ENCODE assay signal across 20 cellular contexts in genomic region chr1:225885336-225885735, GRCh38. TPM values are rescaled to one million over a fixed set of nuclear protein-coding genes. Genes with fewer than 3 reads are reported as not detected.
DNase-seq lines count a peak whose midpoint lies in the region; ATAC-seq and TF ChIP-seq lines count a peak whose summit lies in the region.
"Had no signal": no experiment of that assay in that cellular context is flagged by ENCODE, and none has a peak within 500 bp of the region (broad histone marks: within the 10 kb centered on the region; RNA-seq: fewer than 3 reads in every experiment).

No MANE protein-coding gene starts in this region.

- peaks cover 25% of the 10 kb centered on the region for H3K4me1 Mint-ChIP-seq in CD4-positive, alpha-beta T cell (ENCODE audit: low read depth)
- H3K4me1 Mint-ChIP-seq in nephron = peaks cover 35% of the 10 kb centered on the region

- H3K27me3 ChIP-seq in CD4-positive, alpha-beta T cell (ENCODE audit: control insufficient read depth, insufficient read depth, low read length) = no peaks in the 10 kb centered on the region
- H3K27me3 ChIP-seq: MG63, Peyer's patch had no signal

- H3K27ac ChIP-seq in CD4-positive, alpha-beta T cell (ENCODE audit: low read depth, low read length) = no peak overlapping the region
- H3K27ac ChIP-seq: A549, Peyer's patch had no signal

- H3K4me3 Mint-ChIP-seq in CD4-positive, alpha-beta T cell = peak overlapping the region; percentile 34
- peak overlapping the region in 2 of 3 experiments; percentile 23 to 34 for H3K4me3 Mint-ChIP-seq in nephron

- H3K27me3 Mint-ChIP-seq in CD4-positive, alpha-beta T cell = no peaks in the 10 kb centered on the region
- no peaks in the 10 kb centered on the region for H3K27me3 Mint-ChIP-seq in nephron (ENCODE audit: low read depth)

- no peak for TF ChIP-seq POLR2A in NB4 (IDR thresholded peaks at IDR 0.05; ENCODE audit: extremely low read depth, insufficient read length)
- TF ChIP-seq POLR2A in erythroblast (IDR thresholded peaks at IDR 0.05; ENCODE audit: low read length) = no peak

- no peak for TF ChIP-seq CTCF in CD4-positive, alpha-beta T cell (IDR thresholded peaks at IDR 0.05)
- TF ChIP-seq CTCF in NB4 (IDR thresholded peaks at IDR 0.05; ENCODE audit: low read depth, low read length) (no peak), nephron (IDR thresholded peaks at IDR 0.05; ENCODE audit: unreplicated experiment in 3 of 3) (no peak)

- DNase-seq in CD4-positive, alpha-beta T cell = no peak
- DNase-seq in NB4 (ENCODE audit: low read depth) (peak; percentile 12), SKM-1 (lab: John Stamatoyannopoulos, UW; ENCODE audit: unreplicated experiment) (peak; percentile 92), erythroblast (lab: John Stamatoyannopoulos, UW) (no peak), DMS153 treated with DMSO at 0.1 percent for 48 hours (lab: John Stamatoyannopoulos, UW; ENCODE audit: unreplicated experiment) (no peak)
- DNase-seq in activated CD4-positive, CD25-positive, alpha-beta regulatory T cell (lab: John Stamatoyannopoulos, UW) = no peak
- DNase-seq: DMS79, Kasumi-1, MG63, NCI-H187, NCI-H226, NCI-H524, NCI-H82, Peyer's patch, SK-N-SH, T-helper 1 cell had no signal

- H3K9me3 ChIP-seq in CD4-positive, alpha-beta T cell (ENCODE audit: control insufficient read depth, low read length) = no peaks in the 10 kb centered on the region
- H3K9me3 ChIP-seq: A549, HAP-1, MG63, Peyer's patch, SK-N-SH had no signal

- CTCF ChIA-PET in CD4-positive, alpha-beta T cell (lab: Charles Lee) = no interaction called here

- no peaks in the 10 kb centered on the region for H3K9me3 Mint-ChIP-seq in CD4-positive, alpha-beta T cell
- H3K9me3 Mint-ChIP-seq in nephron = no peaks in the 10 kb centered on the region

- H3K4me3 ChIP-seq in NB4 (ENCODE audit: low read depth, low read length) = no peak overlapping the region
- H3K4me3 ChIP-seq: A549, HAP-1, MG63, Peyer's patch had no signal

- POLR2A ChIA-PET in CD4-positive, alpha-beta T cell (lab: Charles Lee) = interaction anchor here (6.6 to 13.0 kb wide), 2 partner anchors 11 to 108 kb away, joined by 98 to 427 read pairs; partner anchors contain the start of gene SRP9

- no peak overlapping the region for H3K27ac Mint-ChIP-seq in CD4-positive, alpha-beta T cell
- no peak overlapping the region for H3K27ac Mint-ChIP-seq in nephron

- peaks cover 20% of the 10 kb centered on the region for H3K36me3 Mint-ChIP-seq in CD4-positive, alpha-beta T cell (ENCODE audit: low read depth)
- H3K36me3 Mint-ChIP-seq in nephron (ENCODE audit: low read depth) = no peaks in the 10 kb centered on the region

- no peak for ATAC-seq in CD4-positive, alpha-beta T cell (ENCODE audit: poor library complexity)
- ATAC-seq: A549, Right ventricle myocardium inferior had no signal

- intact Hi-C loops in CD4-positive, alpha-beta T cell (cut with DNase I, micrococcal nuclease) = loop anchor here in 1 of 2 experiments (10.0 kb wide), 1 partner anchor 179 kb away; the partner anchor contains the start of gene H3-3A

RNA-seq across cellular contexts. Expression of gene TMEM63A, which starts 3.2 kb away (rescaled TPM):
- 100 to 1,000 TPM; 199 to 204 TPM for total RNA-seq in CD4-positive, alpha-beta T cell

RNA-seq across cellular contexts. Expression of gene LEFTY1, which starts 3.6 kb away (rescaled TPM):
- total RNA-seq in CD4-positive, alpha-beta T cell = not detected
- total RNA-seq: Right ventricle myocardium inferior had no signal

RNA-seq across cellular contexts. Expression of gene PYCR2, which starts 38.7 kb away (rescaled TPM):
- total RNA-seq in CD4-positive, alpha-beta T cell = 10 to 100 TPM; 24.1 to 26.2 TPM

RNA-seq across cellular contexts. Expression of gene LEFTY2, which starts 55.7 kb away (rescaled TPM):
- total RNA-seq in CD4-positive, alpha-beta T cell = not detected
- total RNA-seq: Peyer's patch had no signal

Comparison
In these comparisons a context has a peak if more than half of its experiments do, and no peak if none do; other contexts are left out.
1. DNase-seq: peak in NB4 (single experiment) and SKM-1 (single experiment); none in CD4-positive, alpha-beta T cell (0 of 10), erythroblast (0 of 2), DMS153 treated with DMSO at 0.1 percent for 48 hours (single experiment) and activated CD4-positive, CD25-positive, alpha-beta regulatory T cell (0 of 4).